ENCODE assay signal across 1 cellular context in the genomic region with DNA sequence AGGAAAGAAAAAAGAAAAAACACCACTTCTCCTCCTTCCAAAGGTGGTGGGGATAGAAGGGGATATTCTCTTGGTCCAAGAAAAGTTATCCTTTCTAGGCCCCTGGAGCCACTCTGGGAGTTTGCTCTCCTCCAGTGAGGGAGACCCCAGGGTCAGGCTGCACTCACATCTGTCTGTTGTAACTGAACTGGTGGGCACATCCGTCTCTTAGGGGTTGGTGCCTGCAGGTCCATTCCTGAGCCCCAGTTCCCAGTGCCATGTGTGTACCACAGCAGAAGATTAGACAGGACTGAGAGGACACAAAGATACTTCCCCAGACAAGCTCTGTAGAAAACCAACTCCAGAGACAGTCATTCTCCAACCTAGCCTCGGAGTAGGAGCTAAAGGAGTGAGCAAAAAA.
TF ChIP-seq lines count a peak whose summit lies in the region.

No MANE protein-coding gene starts in this region.

TF ChIP-seq in HepG2, 621 proteins besides CTCF, POLR2A, EP300 and RAD21:
- TF ChIP-seq ZNF841 (CRISPR knock-in tag; IDR thresholded peaks at IDR 0.05; ENCODE audit: borderline replicate concordance): no peak
- TF ChIP-seq HNRNPLL (IDR thresholded peaks at IDR 0.05; ENCODE audit: low read depth, low read length, poor library complexity, severe bottlenecking): no peak
- TF ChIP-seq ZNF432 (CRISPR knock-in tag; IDR thresholded peaks at IDR 0.05; ENCODE audit: borderline replicate concordance): no peak
- TF ChIP-seq PTBP1 (IDR thresholded peaks at IDR 0.05; ENCODE audit: low read depth, low read length, poor library complexity, severe bottlenecking): no peak
- TF ChIP-seq SMARCC2 (IDR thresholded peaks at IDR 0.05): no peak
- TF ChIP-seq ZNF207 (IDR thresholded peaks at IDR 0.05; ENCODE audit: borderline replicate concordance): no peak
- no peak for TF ChIP-seq ZMYM3 (CRISPR knock-in tag; IDR thresholded peaks at IDR 0.05)
- TF ChIP-seq ZNF143 (CRISPR knock-in tag; IDR thresholded peaks at IDR 0.05): no peak
- no peak for TF ChIP-seq LCORL (IDR thresholded peaks at IDR 0.05)
- TF ChIP-seq LCORL (CRISPR knock-in tag; IDR thresholded peaks at IDR 0.05): no peak
- TF ChIP-seq RFX1 (IDR thresholded peaks at IDR 0.05): no peak
- TF ChIP-seq ATF6 (CRISPR knock-in tag; conservative IDR thresholded peaks at IDR 0.05): no peak
- TF ChIP-seq KDM5A (IDR thresholded peaks at IDR 0.05; ENCODE audit: borderline replicate concordance, low read length): no peak
- TF ChIP-seq AHR (CRISPR knock-in tag; IDR thresholded peaks at IDR 0.05): no peak
- TF ChIP-seq ZBTB39 (CRISPR knock-in tag; IDR thresholded peaks at IDR 0.05): no peak
- TF ChIP-seq DNMT1 (CRISPR knock-in tag; IDR thresholded peaks at IDR 0.05): no peak
- TF ChIP-seq ZNF225 (CRISPR knock-in tag; IDR thresholded peaks at IDR 0.05): no peak
